Comparison of ENCODE assay signal across 19 cellular contexts in the genomic region with DNA sequence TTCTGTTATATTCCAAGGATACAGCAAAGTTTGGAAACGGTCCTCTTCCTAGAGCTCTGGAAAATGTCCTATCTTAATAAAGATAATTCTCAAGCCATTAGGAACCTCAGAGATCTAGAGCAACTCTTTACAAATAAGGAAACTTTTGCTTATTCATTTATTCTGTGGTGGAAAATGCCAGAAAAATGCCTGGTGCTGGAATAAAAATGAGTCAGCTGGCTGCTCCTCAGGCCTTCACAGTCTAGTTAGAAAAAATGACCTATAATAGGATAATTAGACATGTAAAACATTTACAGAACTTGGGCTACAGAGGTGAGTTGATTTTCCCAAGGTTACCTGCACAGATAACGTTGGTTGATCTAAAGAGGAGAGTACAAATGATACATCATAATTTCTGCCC.
"Had no signal": no experiment of that assay in that cellular context is flagged by ENCODE, and none has a peak within 500 bp of the region (broad histone marks: within the 10 kb centered on the region; RNA-seq: fewer than 3 reads in every experiment).

No MANE protein-coding gene starts in this region.

- ATAC-seq: left colon; stimulated activated naive CD8-positive, alpha-beta T cell treated with anti-CD3 and anti-CD28 coated beads, Interleukin-15, amount 100 ng/mL, for 72 hours; T-helper 17 cell had no signal

- DNase-seq: activated CD4-positive, alpha-beta T cell treated with anti-CD3 and anti-CD28 coated beads, Interleukin-2, amount 50 U/mL, for 1 hour; activated CD4-positive, CD25-positive, alpha-beta regulatory T cell; activated naive CD4-positive, alpha-beta T cell treated with anti-CD3 and anti-CD28 coated beads, Interleukin-2, amount 50 U/mL, for 16 hours; activated T-cell treated with anti-CD3 and anti-CD28 coated beads for 4 hours; amniotic stem cell; colonic mucosa; effector CD4-positive, alpha-beta T cell; left colon; midbrain; naive B cell; retina; stimulated activated CD4-positive, alpha-beta T cell treated with anti-CD3 and anti-CD28 coated beads, Interleukin-4, amount 100 ng/mL, for 4 hours; stimulated activated naive CD8-positive, alpha-beta T cell treated with anti-CD3 and anti-CD28 coated beads, Interleukin-15, amount 100 ng/mL, for 72 hours; T-helper 17 cell had no signal

- H3K79me2 ChIP-seq: parathyroid adenoma had no signal

- H3K9me3 ChIP-seq: colonic mucosa had no signal

- H3K36me3 ChIP-seq: cardiac muscle cell, colonic mucosa had no signal

- FAIRE-seq: TTC549, urothelium cell line had no signal

- H3K9ac ChIP-seq: parathyroid adenoma had no signal

- H3K4me1 ChIP-seq: colonic mucosa, parathyroid adenoma had no signal

- H3K27ac ChIP-seq: cardiac muscle cell, colonic mucosa, parathyroid adenoma had no signal

- H3K27me3 ChIP-seq: cardiac muscle cell, colonic mucosa had no signal

- H3K4me3 ChIP-seq: cardiac muscle cell, colonic mucosa, lung had no signal

- H2AFZ ChIP-seq: parathyroid adenoma had no signal
